ENCODE assay signal across 13 cellular contexts in genomic region chr4:59936566-59936965, GRCh38.
"Had no signal": no experiment of that assay in that cellular context is flagged by ENCODE, and none has a peak within 500 bp of the region (broad histone marks: within the 10 kb centered on the region; RNA-seq: fewer than 3 reads in every experiment).

No MANE protein-coding gene starts in this region.

- DNase-seq: activated CD4-positive, alpha-beta T cell treated with anti-CD3 and anti-CD28 coated beads, Interleukin-2, amount 10 ng/mL, durations not matched to agents 24 days and 14 days; activated CD8-positive, alpha-beta memory T cell treated with anti-CD3 and anti-CD28 coated beads for 24 hours; activated naive CD4-positive, alpha-beta T cell treated with anti-CD3 and anti-CD28 coated beads, Interleukin-2, amount 10 ng/mL, durations not matched to agents 7 days and 5 days; esophagus squamous epithelium; foreskin fibroblast; glutamatergic neuron; lower lobe of right lung; pancreas; stimulated activated CD4-positive, alpha-beta T cell treated with anti-CD3 and anti-CD28 coated beads, Interleukin-2, amount 100 ng/mL, for 48 hours; stimulated activated naive CD4-positive, alpha-beta T cell treated with Interleukin-2 at 50 U/mL for 16 hours; trophoblast cell had no signal

- H3K36me3 Mint-ChIP-seq: activated naive CD4-positive, alpha-beta T cell treated with anti-CD3 and anti-CD28 coated beads, Interleukin-2, amount 10 ng/mL, durations not matched to agents 7 days and 5 days; mesothelial cell of epicardium had no signal

- H3K27me3 Mint-ChIP-seq: activated CD4-positive, alpha-beta T cell treated with anti-CD3 and anti-CD28 coated beads, Interleukin-2, amount 10 ng/mL, durations not matched to agents 24 days and 14 days; activated naive CD4-positive, alpha-beta T cell treated with anti-CD3 and anti-CD28 coated beads, Interleukin-2, amount 10 ng/mL, durations not matched to agents 7 days and 5 days had no signal

- H3K9me3 Mint-ChIP-seq: activated CD4-positive, alpha-beta T cell treated with anti-CD3 and anti-CD28 coated beads, Interleukin-2, amount 10 ng/mL, durations not matched to agents 24 days and 14 days had no signal

- H3K4me1 Mint-ChIP-seq: activated CD4-positive, alpha-beta T cell treated with anti-CD3 and anti-CD28 coated beads, Interleukin-2, amount 10 ng/mL, durations not matched to agents 24 days and 14 days; activated naive CD4-positive, alpha-beta T cell treated with anti-CD3 and anti-CD28 coated beads, Interleukin-2, amount 10 ng/mL, durations not matched to agents 7 days and 5 days had no signal

- ATAC-seq: lower lobe of right lung had no signal

- H3K27ac Mint-ChIP-seq: activated CD4-positive, alpha-beta T cell treated with anti-CD3 and anti-CD28 coated beads, Interleukin-2, amount 10 ng/mL, durations not matched to agents 24 days and 14 days; activated naive CD4-positive, alpha-beta T cell treated with anti-CD3 and anti-CD28 coated beads, Interleukin-2, amount 10 ng/mL, durations not matched to agents 7 days and 5 days; activated T-helper 2 cell treated with anti-CD3 and anti-CD28 coated beads, Interferon-gamma antibody, Interleukin-2, Interleukin-4, amounts not matched to agents 10 μg/mL and 5 μg/mL and 100 μg/mL, durations not matched to agents 14 hours and 24 hours and 36 hours; mesothelial cell of epicardium had no signal

- H3K4me3 Mint-ChIP-seq: activated CD4-positive, alpha-beta T cell treated with anti-CD3 and anti-CD28 coated beads, Interleukin-2, amount 10 ng/mL, durations not matched to agents 24 days and 14 days; activated naive CD4-positive, alpha-beta T cell treated with anti-CD3 and anti-CD28 coated beads, Interleukin-2, amount 10 ng/mL, durations not matched to agents 7 days and 5 days; mesothelial cell of epicardium had no signal
